In genomic region chr19:40907968-40908735, GRCh38 we compare ENCODE assay signal across 1 cellular context.
TF ChIP-seq lines count a peak whose summit lies in the region.

No MANE protein-coding gene starts in this region.

TF ChIP-seq in H1, 55 proteins besides CTCF, POLR2A, EP300 and RAD21 (continued from another document):
- TF ChIP-seq RNF2 (IDR thresholded peaks at IDR 0.05; ENCODE audit: borderline replicate concordance, low read depth, low read length, missing control alignments, poor library complexity, severe bottlenecking) = no peak
- no peak for TF ChIP-seq MAX (IDR thresholded peaks at IDR 0.05)
